Comparison of ENCODE assay signal across 1 cellular context in the genomic region with DNA sequence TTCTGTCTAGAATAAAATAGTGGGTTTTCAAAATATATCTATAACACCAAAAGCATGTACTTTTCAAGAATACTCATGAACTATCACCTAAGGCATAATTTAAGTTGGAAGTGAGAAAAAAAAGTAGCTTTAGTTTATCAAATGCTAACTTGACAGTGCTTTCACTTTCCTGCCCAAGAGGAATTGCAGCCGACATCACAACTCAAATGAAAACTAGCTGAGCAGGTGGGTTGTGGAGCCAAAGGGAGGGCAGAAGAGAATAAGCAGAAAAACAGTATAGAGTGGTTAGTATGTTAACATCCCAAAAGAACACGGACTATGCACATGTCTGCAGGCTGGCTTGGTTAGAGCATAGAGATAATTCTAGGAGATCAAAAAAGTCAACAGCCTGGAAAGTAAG.
TF ChIP-seq lines count a peak whose summit lies in the region.

No MANE protein-coding gene starts in this region.

TF ChIP-seq in IMR-90, 13 proteins besides CTCF, POLR2A, EP300 and RAD21:
- no peak for TF ChIP-seq ELK1 (IDR thresholded peaks at IDR 0.05; ENCODE audit: borderline replicate concordance, low read depth, low read length)
- no peak for TF ChIP-seq NFE2L2 (IDR thresholded peaks at IDR 0.05; ENCODE audit: low read depth, low read length)
- no peak for TF ChIP-seq CEBPB (IDR thresholded peaks at IDR 0.05; ENCODE audit: low read depth, low read length)
- no peak for TF ChIP-seq MXI1 (IDR thresholded peaks at IDR 0.05; ENCODE audit: borderline replicate concordance, low read depth, low read length)
- no peak for TF ChIP-seq RFX5 (IDR thresholded peaks at IDR 0.05; ENCODE audit: low read depth, low read length)
- no peak for TF ChIP-seq SMC3 (IDR thresholded peaks at IDR 0.05; ENCODE audit: low read depth, low read length)
- TF ChIP-seq BHLHE40 (IDR thresholded peaks at IDR 0.05; ENCODE audit: low read depth, low read length), result no peak
- TF ChIP-seq RCOR1 (IDR thresholded peaks at IDR 0.05; ENCODE audit: insufficient replicate concordance, low read length), result no peak
- TF ChIP-seq MAFK (IDR thresholded peaks at IDR 0.05; ENCODE audit: low read depth, low read length), result no peak
- TF ChIP-seq CHD1 (IDR thresholded peaks at IDR 0.05; ENCODE audit: low read depth, low read length), result no peak
- TF ChIP-seq USF2 (IDR thresholded peaks at IDR 0.05; ENCODE audit: low read depth, low read length), result no peak
- no peak for TF ChIP-seq FOS (IDR thresholded peaks at IDR 0.05; ENCODE audit: low read depth, low read length)
- TF ChIP-seq MAZ (IDR thresholded peaks at IDR 0.05; ENCODE audit: borderline replicate concordance, low read depth, low read length), result no peak
